In the genomic region with DNA sequence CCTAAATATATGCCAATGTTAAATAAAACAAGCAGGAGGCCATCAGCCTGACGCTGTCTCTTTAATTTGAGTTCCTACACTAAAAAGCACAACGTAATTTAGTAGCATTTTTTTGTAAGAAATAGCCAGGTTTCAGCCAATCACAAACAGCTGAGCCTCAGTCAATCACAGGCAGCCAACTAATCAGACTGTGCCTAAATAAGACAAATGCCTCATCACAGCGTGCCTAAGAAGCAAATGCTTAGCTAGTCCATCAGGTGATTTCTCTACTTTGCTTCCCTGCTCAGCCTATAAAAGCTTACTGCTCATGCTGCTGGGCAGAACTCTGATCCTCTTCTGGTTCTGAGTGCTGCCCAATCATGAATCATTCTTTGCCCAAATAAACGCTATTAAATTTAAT, we compare ENCODE assay signal across 28 cellular contexts. TPM values are rescaled to one million over a fixed set of nuclear protein-coding genes. Genes with fewer than 3 reads are reported as not detected.
DNase-seq lines count a peak whose midpoint lies in the region; ATAC-seq, FAIRE-seq and TF ChIP-seq lines count a peak whose summit lies in the region.
"Had no signal": no experiment of that assay in that cellular context is flagged by ENCODE, and none has a peak within 500 bp of the region (broad histone marks: within the 10 kb centered on the region; RNA-seq: fewer than 3 reads in every experiment).

No MANE protein-coding gene starts in this region.

- no peak overlapping the region for H3K4ac ChIP-seq in H1 (replicated peaks; ENCODE audit: insufficient read length, low read depth, low read length)

- no peaks in the 10 kb centered on the region for H3K4me1 Mint-ChIP-seq in glutamatergic neuron (ENCODE audit: low read depth, unreplicated experiment)
- H3K4me1 Mint-ChIP-seq: CD8-positive, alpha-beta memory T cell; T-cell had no signal

- no peak for ATAC-seq in gastrocnemius medialis
- ATAC-seq: HepG2, T-cell had no signal

- H2BK15ac ChIP-seq in H1 (ENCODE audit: low read length) = no peak overlapping the region

- no peak overlapping the region for H3K27ac ChIP-seq in H1 (ENCODE audit: low read depth, low read length)
- H3K27ac ChIP-seq in gastrocnemius medialis = no peak overlapping the region
- H3K27ac ChIP-seq: C4-2B had no signal

- CTCF ChIA-PET in H1 (lab: Charles Lee; ENCODE audit: partially characterized antibody) = no interaction called here

- DNase-seq in Daoy (ENCODE audit: low read depth) (peak; percentile 7), H1 (ENCODE audit: low read depth in 1 of 2, low spot score in 2 of 2) (no peak), iris pigment epithelial cell (ENCODE audit: low read depth) (peak; percentile 2), glutamatergic neuron (no peak), NCI-H345 treated with DMSO at 0.1 percent for 48 hours (lab: John Stamatoyannopoulos, UW; ENCODE audit: unreplicated experiment) (no peak), gastrocnemius medialis (no peak), midbrain (lab: John Stamatoyannopoulos, UW) (no peak)
- peak; percentile 20 for DNase-seq in Jurkat, Clone E6-1 (ENCODE audit: low read depth, low spot score)
- DNase-seq: Calu3; CD8-positive, alpha-beta memory T cell; DMS153; KBM-7; NCI-H1105; NCI-H146; NCI-H2081; NCI-H2171 treated with DMSO at 0.1 percent for 48 hours; NCI-H446 treated with DMSO at 0.1 percent for 48 hours; NCI-H526 treated with DMSO at 0.1 percent for 48 hours; NK-92 treated with Interleukin-12 subunit alpha and Interleukin-12 subunit beta, amount 100 ng/mL, for 24 hours; T-cell had no signal

- H4K5ac ChIP-seq in H1 (ENCODE audit: insufficient read length, low read depth, low read length) = no peak overlapping the region

- no peak overlapping the region for H4K91ac ChIP-seq in H1 (replicated peaks; ENCODE audit: insufficient read length, low read length)

- FAIRE-seq in H1 (lab: Jason Lieb, UNC) = peak; percentile 19
- FAIRE-seq: G401.6, GM12892, GM18507, HepG2 had no signal

- no peak overlapping the region for H3K9ac ChIP-seq in H1 (replicated peaks in 1 of 4; ENCODE audit: extremely low read depth in 1 of 4, low read depth in 3 of 4, low read length in 3 of 4)

- H3K79me1 ChIP-seq in H1 (ENCODE audit: low read depth, low read length) = no peaks in the 10 kb centered on the region

- 72% methylated on average over 4 of the region's 4 CpGs; no CpG with 5 or more reads in 1 of the 2 experiments for WGBS in H1 (ENCODE audit: extremely low coverage in 1 of 2, insufficient coverage in 1 of 2, insufficient read length in 1 of 2, insufficient replicate concordance in 2 of 2, low coverage in 1 of 2, low lambda C conversion rate in 2 of 2, missing lambda C conversion rate in 1 of 2), 2 experiments

- H3K27ac Mint-ChIP-seq in glutamatergic neuron (ENCODE audit: unreplicated experiment) = no peak overlapping the region
- H3K27ac Mint-ChIP-seq: CD8-positive, alpha-beta memory T cell; T-cell had no signal

- no peaks in the 10 kb centered on the region for H3K23me2 ChIP-seq in H1 (ENCODE audit: low read depth, low read length)

- H3K56ac ChIP-seq in H1 (replicated peaks; ENCODE audit: insufficient read length, low read depth, low read length) = no peak overlapping the region

- no peak overlapping the region for H2BK120ac ChIP-seq in H1 (replicated peaks; ENCODE audit: low read depth, low read length)

- H3K4me2 ChIP-seq in H1 (ENCODE audit: insufficient read depth in 1 of 2, low read depth in 2 of 2, low read length in 2 of 2) = no peak overlapping the region

- no peak overlapping the region for H3K4me3 ChIP-seq in Jurkat, Clone E6-1 (ENCODE audit: low read length)
- H3K4me3 ChIP-seq in H1 (ENCODE audit: extremely low read depth in 1 of 4, insufficient read depth in 2 of 4, low read depth in 3 of 4, low read length in 4 of 4) = no peak overlapping the region
- H3K4me3 ChIP-seq in gastrocnemius medialis = no peak overlapping the region
- H3K4me3 ChIP-seq: HAP-1 had no signal

- H3K36me3 ChIP-seq in H1 (ENCODE audit: control insufficient read depth in 2 of 4, insufficient read depth in 4 of 4, low read length in 3 of 4) (no peaks in the 10 kb centered on the region), gastrocnemius medialis (no peaks in the 10 kb centered on the region)
- H3K36me3 ChIP-seq: HAP-1 had no signal

- H3K79me2 ChIP-seq in H1 (ENCODE audit: control insufficient read depth in 1 of 2, insufficient read depth in 2 of 2, low read length in 2 of 2) = no peaks in the 10 kb centered on the region

- peak overlapping the region; percentile 30; the same call in 1 of the 2 replicates for H2AFZ ChIP-seq in H1 (ENCODE audit: low read length)

- H3K27me3 ChIP-seq in H1 (replicated peaks in 1 of 4; ENCODE audit: control insufficient read depth in 3 of 4, extremely low read depth in 1 of 4, insufficient read depth in 3 of 4, low read length in 3 of 4) = no peaks in the 10 kb centered on the region
- H3K27me3 ChIP-seq in gastrocnemius medialis = no peaks in the 10 kb centered on the region

- H4K20me1 ChIP-seq in H1 (replicated peaks in 1 of 2; ENCODE audit: control insufficient read depth in 1 of 2, insufficient read depth in 2 of 2, low read length in 2 of 2) = no peaks in the 10 kb centered on the region

- no peaks in the 10 kb centered on the region for H3K9me3 Mint-ChIP-seq in glutamatergic neuron (ENCODE audit: unreplicated experiment)
- H3K9me3 Mint-ChIP-seq: CD8-positive, alpha-beta memory T cell; T-cell had no signal

- H3K9me3 ChIP-seq in H1 (ENCODE audit: insufficient read depth in 2 of 2, low read depth in 1 of 2, low read length in 1 of 2) (no peaks in the 10 kb centered on the region), gastrocnemius medialis (no peaks in the 10 kb centered on the region)
- H3K9me3 ChIP-seq: HAP-1 had no signal

- no peak overlapping the region for H2BK20ac ChIP-seq in H1 (ENCODE audit: low read length)

- intact Hi-C loops in gastrocnemius medialis (cut with DNase I; ENCODE audit: low total_unique reads) = no loop called here

- H2AK5ac ChIP-seq in H1 (ENCODE audit: low read depth, low read length) = no peak overlapping the region

- TF ChIP-seq POLR2A in H1 (IDR thresholded peaks at IDR 0.05; ENCODE audit: control extremely low read depth in 1 of 2, low read depth in 2 of 2, low read length in 2 of 2) = no peak
- no peak for TF ChIP-seq POLR2A in gastrocnemius medialis (IDR thresholded peaks at IDR 0.05)

- no peak overlapping the region for H3K14ac ChIP-seq in H1 (ENCODE audit: insufficient read length)

- no peaks in the 10 kb centered on the region for H3K36me3 Mint-ChIP-seq in glutamatergic neuron (ENCODE audit: unreplicated experiment)
- H3K36me3 Mint-ChIP-seq: CD8-positive, alpha-beta memory T cell; T-cell had no signal

- in situ Hi-C loops in gastrocnemius medialis (cut with MboI; ENCODE audit: low sequenced_read_pairs in 4 of 4) = no loop called here

- H2BK12ac ChIP-seq in H1 (ENCODE audit: low read depth, low read length) = peak overlapping the region; percentile 50; the same call in 1 of the 2 replicates

- H3K4me3 Mint-ChIP-seq in glutamatergic neuron (ENCODE audit: unreplicated experiment) = no peak overlapping the region
- H3K4me3 Mint-ChIP-seq: CD8-positive, alpha-beta memory T cell; T-cell had no signal

- TF ChIP-seq CTCF in H1 (IDR thresholded peaks at IDR 0.05; ENCODE audit: control extremely low read depth in 1 of 3, insufficient read depth in 1 of 3, low read depth in 1 of 3, low read length in 3 of 3) (no peak), glutamatergic neuron (IDR thresholded peaks at IDR 0.05; ENCODE audit: partially characterized antibody, unreplicated experiment) (no peak), gastrocnemius medialis (IDR thresholded peaks at IDR 0.05 in 4 of 5, conservative IDR thresholded peaks at IDR 0.05 in 1 of 5) (no peak)

- H3K27me3 Mint-ChIP-seq in glutamatergic neuron (ENCODE audit: unreplicated experiment) = no peaks in the 10 kb centered on the region
- H3K27me3 Mint-ChIP-seq: T-cell had no signal

- H3K23ac ChIP-seq in H1 (ENCODE audit: insufficient read length) = no peak overlapping the region

- peaks cover 0 to 3% (median 1%) of the 10 kb centered on the region in 4 experiments; a peak in 3 of 7 replicates for H3K4me1 ChIP-seq in H1 (replicated peaks in 1 of 4; ENCODE audit: control insufficient read depth in 3 of 4, insufficient read depth in 4 of 4, low read length in 3 of 4)
- no peaks in the 10 kb centered on the region for H3K4me1 ChIP-seq in gastrocnemius medialis
- H3K4me1 ChIP-seq: HAP-1 had no signal

- POLR2A ChIA-PET in H1 (lab: Charles Lee; ENCODE audit: partially characterized antibody) = no interaction called here

- no peak for TF ChIP-seq RAD21 in H1 (IDR thresholded peaks at IDR 0.05 in 1 of 2, conservative IDR thresholded peaks at IDR 0.05 in 1 of 2; ENCODE audit: low read depth in 2 of 2, low read length in 2 of 2)

- TF ChIP-seq EP300 in H1 (IDR thresholded peaks at IDR 0.05; ENCODE audit: borderline replicate concordance in 1 of 2, low read depth in 2 of 2, low read length in 2 of 2) = no peak

- H2BK5ac ChIP-seq in H1 (ENCODE audit: low read depth, low read length) = no peak overlapping the region

- H3K18ac ChIP-seq in H1 (ENCODE audit: extremely low read depth, low read length) = no peak overlapping the region

- no peak overlapping the region for H4K8ac ChIP-seq in H1 (ENCODE audit: extremely low read depth, insufficient read depth, low read length)

RNA-seq across cellular contexts. Expression of a gene that starts 38.3 kb away (rescaled TPM):
- 2.9 and 3.5 TPM in 2 replicates for total RNA-seq in Daoy (2014; rRNA removed; shearing (Covaris generic))
- 12.1 TPM for polyA plus RNA-seq in Jurkat, Clone E6-1 (2012; ENCODE audit: insufficient read depth, insufficient read length)
- 6.5 and 7.1 TPM in 2 replicates for total RNA-seq in H1 (2021; fragmentation: NEBNext Ultra II Directional; extraction: Animal tissue kit (Norgen Biotek cat#: 25700))
- 1.2 and 2.3 TPM in 2 replicates for polyA plus RNA-seq in H1 (2011; rRNA removed)
- polyA plus RNA-seq in H1 (2011; cell fraction: cytosol; rRNA removed) = 1.8 TPM
- 2.7 TPM for polyA plus RNA-seq in H1 (2011; cell fraction: nucleus; rRNA removed)
- 1.8 to 4.0 TPM (median 2.8 TPM) in 4 replicates for polyA plus RNA-seq in H1 (2012, experiment 1 of 2)
- polyA plus RNA-seq in H1 (2012, experiment 2 of 2) = 0.21 TPM
- polyA plus RNA-seq in H1 (2013, experiment 1 of 2) = 2.3 TPM
- polyA plus RNA-seq in H1 (2013, experiment 2 of 2) = 1.8 TPM
- polyA minus RNA-seq in H1 (2011; rRNA and poly(A)+ RNA removed) = 12.8 and 20.5 TPM in 2 replicates
- 3.2 TPM for polyA minus RNA-seq in H1 (2011; cell fraction: cytosol; rRNA and poly(A)+ RNA removed)
- polyA minus RNA-seq in H1 (2011; cell fraction: nucleus; rRNA and poly(A)+ RNA removed) = 13.7 TPM
- total RNA-seq in glutamatergic neuron (ENCODE audit: unreplicated experiment) = 2.2 TPM
- total RNA-seq in gastrocnemius medialis = under 1 TPM in 1 of 4 donors, not detected in 3; 0.10 TPM
- total RNA-seq: A172; Calu3; CD8-positive, alpha-beta memory T cell; HepG2 had no signal
- polyA plus RNA-seq: AG04450, HepG2 had no signal

Comparison
In these comparisons a context has a peak if more than half of its experiments do, and no peak if none do; other contexts are left out.
1. DNase-seq: peak in Daoy (single experiment), Jurkat, Clone E6-1 (single experiment) and iris pigment epithelial cell (single experiment); none in H1 (0 of 2), glutamatergic neuron (single experiment), NCI-H345 treated with DMSO at 0.1 percent for 48 hours (single experiment), gastrocnemius medialis (0 of 2) and midbrain (single experiment).